ENCODE assay signal across 21 cellular contexts in the genomic region with DNA sequence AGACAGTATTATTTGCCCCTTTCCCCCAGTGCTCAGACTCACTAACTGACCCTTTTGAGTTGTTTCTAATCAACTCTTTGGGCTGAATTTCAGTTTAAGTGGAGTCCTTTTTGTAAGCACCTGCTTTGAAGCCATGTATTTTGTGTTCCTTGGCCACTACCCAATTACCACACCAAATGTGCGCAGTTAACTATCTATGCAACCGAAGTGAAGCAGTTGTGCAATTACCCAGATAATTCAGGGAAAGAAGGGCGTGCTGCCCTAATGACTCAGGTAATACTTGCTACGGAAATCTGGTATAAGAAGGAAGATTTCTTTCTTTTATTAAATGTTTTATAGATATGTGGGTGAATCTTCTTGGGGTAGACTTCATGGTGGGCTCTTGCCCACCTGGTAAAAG.
DNase-seq lines count a peak whose midpoint lies in the region; ATAC-seq and TF ChIP-seq lines count a peak whose summit lies in the region.
"Had no signal": no experiment of that assay in that cellular context is flagged by ENCODE, and none has a peak within 500 bp of the region (broad histone marks: within the 10 kb centered on the region; RNA-seq: fewer than 3 reads in every experiment).

No MANE protein-coding gene starts in this region.

- H3K9me3 Mint-ChIP-seq in MCF 10A (ENCODE audit: unreplicated experiment) (peaks cover 13% of the 10 kb centered on the region), nephron progenitor cell (peaks cover 17% of the 10 kb centered on the region)

- H3K9me3 ChIP-seq in breast epithelium (no peaks in the 10 kb centered on the region), upper lobe of right lung (no peaks in the 10 kb centered on the region)
- H3K9me3 ChIP-seq: MG63 had no signal

- in situ Hi-C loops in ACHN (cut with HindIII; ENCODE audit: low pct_ligation_motif_present, low pct_unique_long_range_greater_than_20kb, low sequenced_read_pairs): no loop called here

- H3K36me3 Mint-ChIP-seq in MCF 10A (ENCODE audit: insufficient read depth, unreplicated experiment) (peaks cover 5% of the 10 kb centered on the region), nephron progenitor cell (ENCODE audit: low read depth) (peaks cover 11% of the 10 kb centered on the region)
- H3K36me3 Mint-ChIP-seq: CD4-positive, alpha-beta memory T cell had no signal

- H3K27me3 Mint-ChIP-seq in MCF 10A (ENCODE audit: insufficient read depth, unreplicated experiment) (no peaks in the 10 kb centered on the region), nephron progenitor cell (ENCODE audit: low read depth, poor library complexity) (peaks cover 5% of the 10 kb centered on the region)
- H3K27me3 Mint-ChIP-seq: CD4-positive, alpha-beta memory T cell had no signal

- ATAC-seq in upper lobe of right lung: peak; percentile 56
- ATAC-seq in Right ventricle myocardium inferior: no peak
- ATAC-seq: Panc1 had no signal

- no peak overlapping the region for H3K27ac ChIP-seq in breast epithelium
- no peak overlapping the region for H3K27ac ChIP-seq in upper lobe of right lung
- H3K27ac ChIP-seq: BLaER1 had no signal

- intact Hi-C loops in MCF 10A (cut with micrococcal nuclease): no loop called here
- intact Hi-C loops in breast epithelium (cut with DNase I; ENCODE audit: low total_unique reads): no loop called here
- intact Hi-C loops in upper lobe of right lung (cut with DNase I): no loop called here
- intact Hi-C loops in Right ventricle myocardium inferior (cut with DNase I): no loop called here

- TF ChIP-seq POLR2A in breast epithelium (IDR thresholded peaks at IDR 0.05): no peak

- TF ChIP-seq CTCF in MCF 10A (IDR thresholded peaks at IDR 0.05; ENCODE audit: unreplicated experiment): no peak
- no peak for TF ChIP-seq CTCF in breast epithelium (IDR thresholded peaks at IDR 0.05)
- TF ChIP-seq CTCF in epithelial cell of esophagus (IDR thresholded peaks at IDR 0.05; ENCODE audit: insufficient read depth, low read depth, low read length, missing control alignments): no peak
- TF ChIP-seq CTCF in nephron progenitor cell (IDR thresholded peaks at IDR 0.05): no peak
- no peak for TF ChIP-seq CTCF in upper lobe of right lung (IDR thresholded peaks at IDR 0.05)

- no peak overlapping the region for H3K4me3 ChIP-seq in breast epithelium
- H3K4me3 ChIP-seq in epithelial cell of esophagus (ENCODE audit: low read length): no peak overlapping the region
- no peak overlapping the region for H3K4me3 ChIP-seq in upper lobe of right lung
- H3K4me3 ChIP-seq: BLaER1, MG63 had no signal

- no peaks in the 10 kb centered on the region for H3K27me3 ChIP-seq in breast epithelium
- H3K27me3 ChIP-seq in upper lobe of right lung: no peaks in the 10 kb centered on the region
- H3K27me3 ChIP-seq: BLaER1, MG63 had no signal

- CTCF ChIA-PET in MCF 10A (lab: Yijun Ruan, JAX): interaction anchor here (0.6 kb wide), 1 partner anchor 16 kb away, joined by 3 read pairs; no protein-coding TSS in a partner anchor

- no TSS peak for BruUV-seq in MCF 10A (replicated peaks; lab: Mats Ljungman, UMichigan)

- DNase-seq in MCF 10A (ENCODE audit: unreplicated experiment): peak; percentile 96
- DNase-seq in breast epithelium (ENCODE audit: low spot score in 2 of 2): no peak
- DNase-seq in epithelial cell of esophagus (ENCODE audit: low read depth): peak; percentile 88
- DNase-seq in nephron progenitor cell: no peak
- no peak for DNase-seq in upper lobe of right lung
- DNase-seq in stimulated activated naive CD4-positive, alpha-beta T cell treated with Interleukin-2 at 50 U/mL for 16 hours (lab: John Stamatoyannopoulos, UW): no peak
- DNase-seq in ACHN: no peak
- DNase-seq in Right ventricle myocardium inferior (ENCODE audit: missing footprints): no peak
- DNase-seq: CD4-positive, alpha-beta memory T cell; DMS153; GF-D8; H9; MG63; NCI-H1048; NCI-H1436; NCI-H1930; NCI-H2171; NCI-H446 treated with DMSO at 0.1 percent for 48 hours; NCI-H774 had no signal

- H3K4me1 ChIP-seq in breast epithelium: no peaks in the 10 kb centered on the region
- peaks cover 5% of the 10 kb centered on the region for H3K4me1 ChIP-seq in upper lobe of right lung

- peaks cover 29% of the 10 kb centered on the region for H3K4me1 Mint-ChIP-seq in MCF 10A (ENCODE audit: insufficient read depth, unreplicated experiment)
- peaks cover 42% of the 10 kb centered on the region for H3K4me1 Mint-ChIP-seq in nephron progenitor cell

- peak overlapping the region; percentile 93 for H3K27ac Mint-ChIP-seq in MCF 10A (ENCODE audit: low read depth, unreplicated experiment)
- peak overlapping the region; percentile 54 for H3K27ac Mint-ChIP-seq in nephron progenitor cell
- H3K27ac Mint-ChIP-seq: H9 had no signal

- POLR2A ChIA-PET in MCF 10A (lab: Yijun Ruan, JAX): no interaction called here

- H3K4me3 Mint-ChIP-seq in MCF 10A (ENCODE audit: unreplicated experiment) (peak overlapping the region; percentile 30), nephron progenitor cell (no peak overlapping the region)
- H3K4me3 Mint-ChIP-seq: CD4-positive, alpha-beta memory T cell; H9 had no signal

- H3K36me3 ChIP-seq in breast epithelium (no peaks in the 10 kb centered on the region), upper lobe of right lung (no peaks in the 10 kb centered on the region)
- H3K36me3 ChIP-seq: BLaER1, MG63 had no signal

Comparison
In these comparisons a context has a peak if more than half of its experiments do, and no peak if none do; other contexts are left out.
1. DNase-seq: peak in MCF 10A (single experiment) and epithelial cell of esophagus (single experiment); none in breast epithelium (0 of 2), nephron progenitor cell (single experiment), upper lobe of right lung (single experiment), stimulated activated naive CD4-positive, alpha-beta T cell treated with Interleukin-2 at 50 U/mL for 16 hours (single experiment), ACHN (single experiment) and Right ventricle myocardium inferior (single experiment).